ENCODE assay signal across 13 cellular contexts in genomic region chr10:23364378-23364777, GRCh38. TPM values are rescaled to one million over a fixed set of nuclear protein-coding genes. Genes with fewer than 3 reads are reported as not detected.
DNase-seq lines count a peak whose midpoint lies in the region; ATAC-seq lines count a peak whose summit lies in the region.
"Had no signal": no experiment of that assay in that cellular context is flagged by ENCODE, and none has a peak within 500 bp of the region (broad histone marks: within the 10 kb centered on the region; RNA-seq: fewer than 3 reads in every experiment).

No MANE protein-coding gene starts in this region.

- H3K27me3 Mint-ChIP-seq in activated naive CD4-positive, alpha-beta T cell treated with anti-CD3 and anti-CD28 coated beads, Interleukin-2, amount 50 U/mL, for 24 hours = no peaks in the 10 kb centered on the region
- H3K27me3 Mint-ChIP-seq in activated T-helper 1 cell treated with anti-CD3 and anti-CD28 coated beads, Interleukin-12 subunit alpha, Interleukin-12 subunit beta, Interleukin-2, Interleukin-4 antibody, amounts not matched to agents 30 ng/mL and 10 ng/mL and 1 ng/mL, durations not matched to agents 14 hours and 24 hours and 36 hours (ENCODE audit: insufficient read depth) = peaks cover 2% of the 10 kb centered on the region
- no peaks in the 10 kb centered on the region for H3K27me3 Mint-ChIP-seq in stimulated activated naive CD8-positive, alpha-beta T cell treated with anti-CD3 and anti-CD28 coated beads, Interleukin-15, Interleukin-2, amounts not matched to agents 100 ng/mL and 50 ng/mL, for 24 hours

- peak overlapping the region; percentile 86 for H3K4me3 Mint-ChIP-seq in activated naive CD4-positive, alpha-beta T cell treated with anti-CD3 and anti-CD28 coated beads, Interleukin-2, amount 50 U/mL, for 24 hours
- peak overlapping the region; percentile 3 for H3K4me3 Mint-ChIP-seq in activated T-helper 1 cell treated with anti-CD3 and anti-CD28 coated beads, Interleukin-12 subunit alpha, Interleukin-12 subunit beta, Interleukin-2, Interleukin-4 antibody, amounts not matched to agents 30 ng/mL and 10 ng/mL and 1 ng/mL, durations not matched to agents 14 hours and 24 hours and 36 hours
- peak overlapping the region; percentile 57 for H3K4me3 Mint-ChIP-seq in stimulated activated naive CD8-positive, alpha-beta T cell treated with anti-CD3 and anti-CD28 coated beads, Interleukin-15, Interleukin-2, amounts not matched to agents 100 ng/mL and 50 ng/mL, for 24 hours

- DNase-seq in activated naive CD4-positive, alpha-beta T cell (lab: John Stamatoyannopoulos, UW) = no peak
- DNase-seq in activated T-helper 1 cell treated with anti-CD3 and anti-CD28 coated beads, Interleukin-12 subunit alpha, Interleukin-12 subunit beta, Interleukin-2, Interleukin-4 antibody, amounts not matched to agents 30 ng/mL and 10 ng/mL and 1 ng/mL, durations not matched to agents 14 hours and 24 hours and 36 hours (ENCODE audit: low spot score) = no peak
- DNase-seq in NCI-H2171 treated with DMSO at 0.1 percent for 48 hours (lab: John Stamatoyannopoulos, UW) (no peak), NCI-H748 (lab: John Stamatoyannopoulos, UW; ENCODE audit: unreplicated experiment) (no peak), HK-2 (ENCODE audit: unreplicated experiment) (no peak)
- DNase-seq: cerebellar nuclear complex, NCI-H748 treated with DMSO at 0.1 percent for 48 hours, pancreas, substantia nigra had no signal

- intact Hi-C loops in activated T-helper 1 cell treated with anti-CD3 and anti-CD28 coated beads, Interleukin-12 subunit alpha, Interleukin-12 subunit beta, Interleukin-2, Interleukin-4 antibody, amounts not matched to agents 30 ng/mL and 10 ng/mL and 1 ng/mL, durations not matched to agents 14 hours and 24 hours and 36 hours (cut with micrococcal nuclease) = loop anchor here (2.0 to 10.0 kb wide), 5 partner anchors 730 to 1840 kb away; partner anchors contain the start of gene SKIDA1

- peaks cover 11% of the 10 kb centered on the region for H3K9me3 Mint-ChIP-seq in activated naive CD4-positive, alpha-beta T cell treated with anti-CD3 and anti-CD28 coated beads, Interleukin-2, amount 50 U/mL, for 24 hours
- H3K9me3 Mint-ChIP-seq in activated T-helper 1 cell treated with anti-CD3 and anti-CD28 coated beads, Interleukin-12 subunit alpha, Interleukin-12 subunit beta, Interleukin-2, Interleukin-4 antibody, amounts not matched to agents 30 ng/mL and 10 ng/mL and 1 ng/mL, durations not matched to agents 14 hours and 24 hours and 36 hours = no peaks in the 10 kb centered on the region
- H3K9me3 Mint-ChIP-seq in stimulated activated naive CD8-positive, alpha-beta T cell treated with anti-CD3 and anti-CD28 coated beads, Interleukin-15, Interleukin-2, amounts not matched to agents 100 ng/mL and 50 ng/mL, for 24 hours = peaks cover 4% of the 10 kb centered on the region

- H3K27ac Mint-ChIP-seq in activated naive CD4-positive, alpha-beta T cell treated with anti-CD3 and anti-CD28 coated beads, Interleukin-2, amount 50 U/mL, for 24 hours = peak overlapping the region; percentile 100
- peak overlapping the region; percentile 93 for H3K27ac Mint-ChIP-seq in activated T-helper 1 cell treated with anti-CD3 and anti-CD28 coated beads, Interleukin-12 subunit alpha, Interleukin-12 subunit beta, Interleukin-2, Interleukin-4 antibody, amounts not matched to agents 30 ng/mL and 10 ng/mL and 1 ng/mL, durations not matched to agents 14 hours and 24 hours and 36 hours
- peak overlapping the region; percentile 85 for H3K27ac Mint-ChIP-seq in stimulated activated naive CD8-positive, alpha-beta T cell treated with anti-CD3 and anti-CD28 coated beads, Interleukin-15, Interleukin-2, amounts not matched to agents 100 ng/mL and 50 ng/mL, for 24 hours

- ATAC-seq in HG02870 (IDR thresholded peaks at IDR 0.05; ENCODE audit: unreplicated experiment) = peak; percentile 23
- ATAC-seq: HCT116, pancreas had no signal

- peaks cover 78% of the 10 kb centered on the region for H3K4me1 Mint-ChIP-seq in activated naive CD4-positive, alpha-beta T cell treated with anti-CD3 and anti-CD28 coated beads, Interleukin-2, amount 50 U/mL, for 24 hours
- H3K4me1 Mint-ChIP-seq in activated T-helper 1 cell treated with anti-CD3 and anti-CD28 coated beads, Interleukin-12 subunit alpha, Interleukin-12 subunit beta, Interleukin-2, Interleukin-4 antibody, amounts not matched to agents 30 ng/mL and 10 ng/mL and 1 ng/mL, durations not matched to agents 14 hours and 24 hours and 36 hours (ENCODE audit: low read depth) = peaks cover 66% of the 10 kb centered on the region
- peaks cover 74% of the 10 kb centered on the region for H3K4me1 Mint-ChIP-seq in stimulated activated naive CD8-positive, alpha-beta T cell treated with anti-CD3 and anti-CD28 coated beads, Interleukin-15, Interleukin-2, amounts not matched to agents 100 ng/mL and 50 ng/mL, for 24 hours (ENCODE audit: low read depth)

- peaks cover 11% of the 10 kb centered on the region for H3K36me3 Mint-ChIP-seq in activated naive CD4-positive, alpha-beta T cell treated with anti-CD3 and anti-CD28 coated beads, Interleukin-2, amount 50 U/mL, for 24 hours
- peaks cover 8% of the 10 kb centered on the region for H3K36me3 Mint-ChIP-seq in activated T-helper 1 cell treated with anti-CD3 and anti-CD28 coated beads, Interleukin-12 subunit alpha, Interleukin-12 subunit beta, Interleukin-2, Interleukin-4 antibody, amounts not matched to agents 30 ng/mL and 10 ng/mL and 1 ng/mL, durations not matched to agents 14 hours and 24 hours and 36 hours (ENCODE audit: low read depth)
- no peaks in the 10 kb centered on the region for H3K36me3 Mint-ChIP-seq in stimulated activated naive CD8-positive, alpha-beta T cell treated with anti-CD3 and anti-CD28 coated beads, Interleukin-15, Interleukin-2, amounts not matched to agents 100 ng/mL and 50 ng/mL, for 24 hours (ENCODE audit: low read depth)

RNA-seq across cellular contexts. Expression of gene C10orf67, which starts 19.8 kb away (rescaled TPM):
- total RNA-seq in activated T-helper 1 cell treated with anti-CD3 and anti-CD28 coated beads, Interleukin-12 subunit alpha, Interleukin-12 subunit beta, Interleukin-2, Interleukin-4 antibody, amounts not matched to agents 30 ng/mL and 10 ng/mL and 1 ng/mL, durations not matched to agents 14 hours and 24 hours and 36 hours = 0.18 TPM in 1 of 2 replicates, not detected in the other

Comparison
In these comparisons a context has a peak if more than half of its experiments do, and no peak if none do; other contexts are left out.
1. H3K4me3 Mint-ChIP-seq: peak in every context shown above with its lines; median percentile 86 in activated naive CD4-positive, alpha-beta T cell treated with anti-CD3 and anti-CD28 coated beads, Interleukin-2, amount 50 U/mL, for 24 hours; 57 in stimulated activated naive CD8-positive, alpha-beta T cell treated with anti-CD3 and anti-CD28 coated beads, Interleukin-15, Interleukin-2, amounts not matched to agents 100 ng/mL and 50 ng/mL, for 24 hours; 3 in activated T-helper 1 cell treated with anti-CD3 and anti-CD28 coated beads, Interleukin-12 subunit alpha, Interleukin-12 subunit beta, Interleukin-2, Interleukin-4 antibody, amounts not matched to agents 30 ng/mL and 10 ng/mL and 1 ng/mL, durations not matched to agents 14 hours and 24 hours and 36 hours.